ENCODE assay signal across 25 cellular contexts in genomic region chr1:77582905-77583304, GRCh38.
DNase-seq lines count a peak whose midpoint lies in the region; ATAC-seq and TF ChIP-seq lines count a peak whose summit lies in the region.
"Had no signal": no experiment of that assay in that cellular context is flagged by ENCODE, and none has a peak within 500 bp of the region (broad histone marks: within the 10 kb centered on the region; RNA-seq: fewer than 3 reads in every experiment).

No MANE protein-coding gene starts in this region.

- intact Hi-C loops in ascending aorta (cut with DNase I) = no loop called here

- H3K4me1 Mint-ChIP-seq in activated T-helper 17 cell treated with anti-CD3 and anti-CD28 coated beads, Interleukin-2, amount 50 U/mL, for 72 hours = no peaks in the 10 kb centered on the region
- H3K4me1 Mint-ChIP-seq: activated naive CD8-positive, alpha-beta T cell treated with anti-CD3 and anti-CD28 coated beads, Interleukin-2, amount 10 ng/mL, durations not matched to agents 7 days and 5 days; mesothelial cell of epicardium; nephron progenitor cell had no signal

- H3K36me3 ChIP-seq in ascending aorta (peaks cover 19 to 42% of the 10 kb centered on the region in 2 donors), MG63 (peaks cover 43% of the 10 kb centered on the region)

- no peaks in the 10 kb centered on the region for H3K9me3 ChIP-seq in ascending aorta
- H3K9me3 ChIP-seq in MG63 = no peaks in the 10 kb centered on the region
- H3K9me3 ChIP-seq: BLaER1 treated with 17β-estradiol and CSF1 and Interleukin-3, amounts not matched to agents 10 nM and 100 nM; left lung; SJCRH30; thoracic aorta had no signal

- TF ChIP-seq CTCF in ascending aorta (IDR thresholded peaks at IDR 0.05) = no peak
- no peak for TF ChIP-seq CTCF in foreskin keratinocyte (conservative IDR thresholded peaks at IDR 0.05)

- H3K4me3 ChIP-seq in ascending aorta = no peak overlapping the region
- H3K4me3 ChIP-seq in MG63 = no peak overlapping the region
- H3K4me3 ChIP-seq: BLaER1 treated with 17β-estradiol and CSF1 and Interleukin-3, amounts not matched to agents 10 nM and 100 nM; left lung; SJCRH30; thoracic aorta had no signal

- H3K4me1 ChIP-seq in ascending aorta (no peaks in the 10 kb centered on the region), foreskin keratinocyte (no peaks in the 10 kb centered on the region)
- H3K4me1 ChIP-seq: left lung, SJCRH30 had no signal

- H3K9me3 Mint-ChIP-seq in activated T-helper 17 cell treated with anti-CD3 and anti-CD28 coated beads, Interleukin-2, amount 50 U/mL, for 72 hours = no peaks in the 10 kb centered on the region
- H3K9me3 Mint-ChIP-seq: activated naive CD8-positive, alpha-beta T cell treated with anti-CD3 and anti-CD28 coated beads, Interleukin-2, amount 10 ng/mL, durations not matched to agents 7 days and 5 days; effector memory CD8-positive, alpha-beta T cell; mesothelial cell of epicardium; nephron progenitor cell; stimulated activated memory B cell treated with anti-CD40 and anti-IgM and Interleukin-4, amounts not matched to agents 10 μg/mL and 1 μg/mL and 100 μg/mL, for 72 hours had no signal

- H3K27ac Mint-ChIP-seq in activated T-helper 17 cell treated with anti-CD3 and anti-CD28 coated beads, Interleukin-2, amount 50 U/mL, for 72 hours = peak overlapping the region; percentile 48
- H3K27ac Mint-ChIP-seq: activated naive CD8-positive, alpha-beta T cell treated with anti-CD3 and anti-CD28 coated beads, Interleukin-2, amount 10 ng/mL, durations not matched to agents 7 days and 5 days; effector memory CD8-positive, alpha-beta T cell; mesothelial cell of epicardium; nephron progenitor cell; stimulated activated memory B cell treated with anti-CD40 and anti-IgM and Interleukin-4, amounts not matched to agents 10 μg/mL and 1 μg/mL and 100 μg/mL, for 72 hours had no signal

- peak; percentile 65 for ATAC-seq in GM18508 (IDR thresholded peaks at IDR 0.05; ENCODE audit: insufficient read depth, unreplicated experiment)
- peak; percentile 69 for ATAC-seq in GM19455 (IDR thresholded peaks at IDR 0.05; ENCODE audit: unreplicated experiment)
- peak; percentile 75 for ATAC-seq in HG02938 (IDR thresholded peaks at IDR 0.05; ENCODE audit: unreplicated experiment)
- ATAC-seq in activated T-helper 17 cell treated with anti-CD3 and anti-CD28 coated beads, Interleukin-2, amount 50 U/mL, for 72 hours (replicated peaks) = no peak
- no peak for ATAC-seq in foreskin keratinocyte
- ATAC-seq: effector memory CD8-positive, alpha-beta T cell; left lung; sciatic nerve; stimulated activated memory B cell treated with anti-CD40 and anti-IgM and Interleukin-4, amounts not matched to agents 10 μg/mL and 1 μg/mL and 100 μg/mL, for 72 hours had no signal

- no peaks in the 10 kb centered on the region for H3K27me3 ChIP-seq in ascending aorta
- no peaks in the 10 kb centered on the region for H3K27me3 ChIP-seq in MG63
- no peaks in the 10 kb centered on the region for H3K27me3 ChIP-seq in foreskin keratinocyte
- H3K27me3 ChIP-seq: BLaER1 treated with 17β-estradiol and CSF1 and Interleukin-3, amounts not matched to agents 10 nM and 100 nM; left lung; SJCRH30 had no signal

- no peak overlapping the region for H3K27ac ChIP-seq in ascending aorta
- no peak overlapping the region for H3K27ac ChIP-seq in foreskin keratinocyte
- H3K27ac ChIP-seq: BLaER1 treated with 17β-estradiol and CSF1 and Interleukin-3, amounts not matched to agents 10 nM and 100 nM; left lung; SJCRH30; thoracic aorta had no signal

- peaks cover 85% of the 10 kb centered on the region for H3K36me3 Mint-ChIP-seq in activated T-helper 17 cell treated with anti-CD3 and anti-CD28 coated beads, Interleukin-2, amount 50 U/mL, for 72 hours (ENCODE audit: low read depth)

- no peak for DNase-seq in ascending aorta (ENCODE audit: low spot score in 2 of 2)
- no peak for DNase-seq in activated CD8-positive, alpha-beta memory T cell treated with anti-CD3 and anti-CD28 coated beads, Interleukin-2, amount 50 U/mL, for 4 hours
- DNase-seq in MG63 = no peak
- DNase-seq in foreskin keratinocyte = no peak
- DNase-seq: ACHN; activated CD4-positive, alpha-beta T cell treated with anti-CD3 and anti-CD28 coated beads for 48 hours; activated naive CD8-positive, alpha-beta T cell treated with anti-CD3 and anti-CD28 coated beads, Interleukin-2, amount 10 ng/mL, durations not matched to agents 7 days and 5 days; effector memory CD8-positive, alpha-beta T cell; EL; glutamatergic neuron; left lung; NCI-H1092 treated with DMSO at 0.1 percent for 48 hours; NCI-H2029 treated with DMSO at 0.1 percent for 48 hours; nephron progenitor cell; posterior cingulate gyrus; SJCRH30 had no signal

- no peak overlapping the region for H3K4me3 Mint-ChIP-seq in activated T-helper 17 cell treated with anti-CD3 and anti-CD28 coated beads, Interleukin-2, amount 50 U/mL, for 72 hours
- H3K4me3 Mint-ChIP-seq: activated naive CD8-positive, alpha-beta T cell treated with anti-CD3 and anti-CD28 coated beads, Interleukin-2, amount 10 ng/mL, durations not matched to agents 7 days and 5 days; effector memory CD8-positive, alpha-beta T cell; mesothelial cell of epicardium; nephron progenitor cell; stimulated activated memory B cell treated with anti-CD40 and anti-IgM and Interleukin-4, amounts not matched to agents 10 μg/mL and 1 μg/mL and 100 μg/mL, for 72 hours had no signal

- H3K27me3 Mint-ChIP-seq in activated T-helper 17 cell treated with anti-CD3 and anti-CD28 coated beads, Interleukin-2, amount 50 U/mL, for 72 hours = no peaks in the 10 kb centered on the region
- H3K27me3 Mint-ChIP-seq: activated naive CD8-positive, alpha-beta T cell treated with anti-CD3 and anti-CD28 coated beads, Interleukin-2, amount 10 ng/mL, durations not matched to agents 7 days and 5 days; effector memory CD8-positive, alpha-beta T cell; stimulated activated memory B cell treated with anti-CD40 and anti-IgM and Interleukin-4, amounts not matched to agents 10 μg/mL and 1 μg/mL and 100 μg/mL, for 72 hours had no signal

Comparison
In these comparisons a context has a peak if more than half of its experiments do, and no peak if none do; other contexts are left out.
1. ATAC-seq: peak in GM18508 (single experiment), GM19455 (single experiment) and HG02938 (single experiment); none in activated T-helper 17 cell treated with anti-CD3 and anti-CD28 coated beads, Interleukin-2, amount 50 U/mL, for 72 hours (single experiment) and foreskin keratinocyte (single experiment).